Comparison of ENCODE assay signal across 8 cellular contexts in genomic region chr7:1666779-1667565, GRCh38. TPM values are rescaled to one million over a fixed set of nuclear protein-coding genes. Genes with fewer than 3 reads are reported as not detected.
DNase-seq lines count a peak whose midpoint lies in the region; ATAC-seq and TF ChIP-seq lines count a peak whose summit lies in the region.

No MANE protein-coding gene starts in this region.

- no peak overlapping the region for H3K27ac Mint-ChIP-seq in IgD-negative memory B cell

- H3K27me3 ChIP-seq in BJ (ENCODE audit: control insufficient read depth, insufficient read depth, low read length) (peaks cover 16% of the 10 kb centered on the region), esophagus squamous epithelium (peaks cover 17 to 100% (median 43%) of the 10 kb centered on the region in 4 donors), neuron (ENCODE audit: insufficient read depth, low read length) (no peaks in the 10 kb centered on the region)

- peaks cover 0 to 3% (median 2%) of the 10 kb centered on the region in 3 donors for H3K4me1 Mint-ChIP-seq in IgD-negative memory B cell

- H3K4me3 Mint-ChIP-seq in IgD-negative memory B cell = peak overlapping the region; percentile 50 to 89 (median 84)

- WGBS in esophagus squamous epithelium, 2 donors = 0 to 3% methylated on average over 1 to 4 of the region's 79 CpGs

- H3K27me3 Mint-ChIP-seq in IgD-negative memory B cell = peaks cover 34% of the 10 kb centered on the region

- no peak overlapping the region for H2AFZ ChIP-seq in neuron (ENCODE audit: low read depth, low read length)

- CTCF ChIA-PET in BJ (lab: Yijun Ruan, JAX) = interaction anchor here (1.1 to 1.2 kb wide), 2 partner anchors 256 to 542 kb away, joined by 3 read pairs; no protein-coding TSS in a partner anchor

- H3K4me3 ChIP-seq in BJ (ENCODE audit: low read depth, low read length) (peak overlapping the region; percentile 70), esophagus squamous epithelium (peak overlapping the region; percentile 33 to 72 (median 50)), neuron (ENCODE audit: low read length) (peak overlapping the region; percentile 83)

- no peak for ATAC-seq in GM19455 (IDR thresholded peaks at IDR 0.05; ENCODE audit: unreplicated experiment)
- ATAC-seq in GM21367 (IDR thresholded peaks at IDR 0.05; ENCODE audit: unreplicated experiment) = no peak

- H3K9me3 ChIP-seq in esophagus squamous epithelium (no peaks in the 10 kb centered on the region), neuron (ENCODE audit: low read length) (no peaks in the 10 kb centered on the region)

- no peak for TF ChIP-seq POLR2A in esophagus squamous epithelium (IDR thresholded peaks at IDR 0.05)

- no peaks in the 10 kb centered on the region for H3K36me3 Mint-ChIP-seq in IgD-negative memory B cell

- TF ChIP-seq CTCF in BJ (IDR thresholded peaks at IDR 0.05; ENCODE audit: insufficient read depth, low read depth, low read length) (no peak), esophagus squamous epithelium (IDR thresholded peaks at IDR 0.05) (no peak)

- H3K9me3 Mint-ChIP-seq in IgD-negative memory B cell = peaks cover 0 to 2% (median 0%) of the 10 kb centered on the region in 3 donors

- DNase-seq in BJ (ENCODE audit: low read depth) = no peak
- DNase-seq in esophagus squamous epithelium (lab: John Stamatoyannopoulos, UW) = no peak
- no peak for DNase-seq in SIG-M5 (lab: John Stamatoyannopoulos, UW)
- DNase-seq in hepatic stellate cell (ENCODE audit: low spot score) = no peak

- H3K4me1 ChIP-seq in esophagus squamous epithelium = peaks cover 34 to 73% (median 62%) of the 10 kb centered on the region in 3 donors
- peaks cover 39% of the 10 kb centered on the region for H3K4me1 ChIP-seq in neuron (ENCODE audit: insufficient read depth, low read length)

- intact Hi-C loops in esophagus squamous epithelium (cut with DNase I) = loop anchor here (10.0 kb wide), 1 partner anchor 548 kb away; no protein-coding TSS in a partner anchor

- peak overlapping the region in 1 of 4 donors; percentile 9 for H3K27ac ChIP-seq in esophagus squamous epithelium

- POLR2A ChIA-PET in BJ (lab: Charles Lee) = no interaction called here

- H3K36me3 ChIP-seq in BJ (ENCODE audit: control insufficient read depth, insufficient read depth, low read length) = no peaks in the 10 kb centered on the region
- H3K36me3 ChIP-seq in esophagus squamous epithelium = no peaks in the 10 kb centered on the region
- peaks cover 5% of the 10 kb centered on the region for H3K36me3 ChIP-seq in neuron (ENCODE audit: insufficient read depth, low read length)

RNA-seq across cellular contexts. Expression of gene ELFN1, which starts 3.1 kb away (rescaled TPM):
- polyA plus RNA-seq in BJ (2011; rRNA removed) (0.99 and 1.7 TPM in 2 replicates), IgD-negative memory B cell (0.54 TPM)
- polyA minus RNA-seq in BJ (2011; rRNA and poly(A)+ RNA removed) = 0.87 and 0.90 TPM in 2 replicates
- total RNA-seq in esophagus squamous epithelium = 1 to 10 TPM in 1 of 4 donors, under 1 TPM in 3; 0.38 to 3.3 (median 0.48) TPM
